Comparison of ENCODE assay signal across 2 cellular contexts in genomic region chr13:110643768-110644421, GRCh38.
A peak's percentile ranks its signal among the peaks of the same experiment; 100 is the strongest.
TF ChIP-seq lines count a peak whose summit lies in the region.

No MANE protein-coding gene starts in this region.

TF ChIP-seq in GM12878, 131 proteins besides CTCF, POLR2A, EP300 and RAD21:
- TF ChIP-seq ESRRA (IDR thresholded peaks at IDR 0.05; ENCODE audit: low read length): no peak
- no peak for TF ChIP-seq LARP7 (IDR thresholded peaks at IDR 0.05)
- no peak for TF ChIP-seq HDGF (IDR thresholded peaks at IDR 0.05)
- TF ChIP-seq SMAD1 (IDR thresholded peaks at IDR 0.05; ENCODE audit: low read depth, partially characterized antibody): no peak
- no peak for TF ChIP-seq KAT2A (conservative IDR thresholded peaks at IDR 0.05; ENCODE audit: control insufficient read depth, low read depth, low read length)

TF ChIP-seq in liver, 16 proteins besides CTCF, POLR2A, EP300 and RAD21:
- TF ChIP-seq SP1 (IDR thresholded peaks at IDR 0.05): peak; percentile 69
- TF ChIP-seq GABPA (IDR thresholded peaks at IDR 0.05 in 1 of 2, conservative IDR thresholded peaks at IDR 0.05 in 1 of 2): no peak
- peak; percentile 56 for TF ChIP-seq ATF3 (IDR thresholded peaks at IDR 0.05)
- TF ChIP-seq MAX (IDR thresholded peaks at IDR 0.05): no peak
- peak; percentile 73 for TF ChIP-seq FOXA2 (IDR thresholded peaks at IDR 0.05)
- TF ChIP-seq HNF4G (IDR thresholded peaks at IDR 0.05): no peak
- peak; percentile 68 for TF ChIP-seq REST (IDR thresholded peaks at IDR 0.05)
- peak; percentile 71 for TF ChIP-seq FOXA1 (IDR thresholded peaks at IDR 0.05)
- peak; percentile 74 for TF ChIP-seq YY1 (IDR thresholded peaks at IDR 0.05)
- TF ChIP-seq HNF4A (conservative IDR thresholded peaks at IDR 0.05): peak; percentile 65 to 73
- peak; percentile 77 to 90 for TF ChIP-seq RXRA (IDR thresholded peaks at IDR 0.05)
- no peak for TF ChIP-seq NR2F2 (IDR thresholded peaks at IDR 0.05)
- TF ChIP-seq EGR1 (IDR thresholded peaks at IDR 0.05; ENCODE audit: low read depth in 2 of 2): peak in 1 of 2 donors; percentile 70
- TF ChIP-seq TAF1 (conservative IDR thresholded peaks at IDR 0.05): no peak
- no peak for TF ChIP-seq ZBTB33 (IDR thresholded peaks at IDR 0.05)
- TF ChIP-seq JUND (IDR thresholded peaks at IDR 0.05): peak; percentile 61 to 70
